In the genomic region with DNA sequence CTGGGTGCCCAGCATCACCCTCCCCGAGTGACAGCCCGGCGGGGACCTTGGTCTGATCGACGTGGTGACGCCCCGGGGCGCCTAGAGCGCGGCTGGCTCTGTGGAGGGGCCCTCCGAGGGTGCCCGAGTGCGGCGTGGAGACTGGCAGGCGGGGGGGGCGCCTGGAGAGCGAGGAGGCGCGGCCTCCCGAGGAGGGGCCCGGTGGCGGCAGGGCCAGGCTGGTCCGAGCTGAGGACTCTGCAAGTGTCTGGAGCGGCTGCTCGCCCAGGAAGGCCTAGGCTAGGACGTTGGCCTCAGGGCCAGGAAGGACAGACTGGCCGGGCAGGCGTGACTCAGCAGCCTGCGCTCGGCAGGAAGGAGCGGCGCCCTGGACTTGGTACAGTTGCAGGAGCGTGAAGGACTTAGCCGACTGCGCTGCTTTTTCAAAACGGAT, we compare ENCODE assay signal across 8 cellular contexts. TPM values are rescaled to one million over a fixed set of nuclear protein-coding genes. Genes with fewer than 3 reads are reported as not detected.
DNase-seq lines count a peak whose midpoint lies in the region; ATAC-seq and TF ChIP-seq lines count a peak whose summit lies in the region.

No MANE protein-coding gene starts in this region.

- no peak overlapping the region for H3K9ac ChIP-seq in SK-N-MC (ENCODE audit: insufficient read length)

- POLR2A ChIA-PET in A673 (lab: Charles Lee; ENCODE audit: low non-redundant PET), result no interaction called here

- peaks cover 28% of the 10 kb centered on the region for H3K27me3 ChIP-seq in A673 (replicated peaks; ENCODE audit: insufficient read depth, low read depth, low read length, poor library complexity)
- peaks cover 25% of the 10 kb centered on the region for H3K27me3 ChIP-seq in H7 (ENCODE audit: control insufficient read depth, insufficient read depth, low read length)
- no peaks in the 10 kb centered on the region for H3K27me3 ChIP-seq in heart left ventricle
- no peaks in the 10 kb centered on the region for H3K27me3 ChIP-seq in vagina

- H3K36me3 ChIP-seq in A673 (ENCODE audit: insufficient read depth, low read length, poor library complexity, severe bottlenecking) (no peaks in the 10 kb centered on the region), H7 (replicated peaks; ENCODE audit: control insufficient read depth, insufficient read depth, low read length) (peaks cover 1% of the 10 kb centered on the region), SK-N-MC (ENCODE audit: insufficient read depth, low read length) (no peaks in the 10 kb centered on the region), heart left ventricle (peaks cover 0 to 3% (median 0%) of the 10 kb centered on the region in 9 donors), vagina (no peaks in the 10 kb centered on the region)

- peak; percentile 12 to 67 (median 56) for ATAC-seq in heart left ventricle
- ATAC-seq in GM19467 (IDR thresholded peaks at IDR 0.05; ENCODE audit: unreplicated experiment), result no peak

- H3K4me3 ChIP-seq in A673 (ENCODE audit: low read depth, low read length, poor library complexity, severe bottlenecking) (peak overlapping the region; percentile 45), H7 (ENCODE audit: insufficient read depth, low read depth, low read length) (peak overlapping the region; percentile 92), SK-N-MC (peak overlapping the region; percentile 75; the same call in 1 of the 2 replicates), heart left ventricle (peak overlapping the region; percentile 64 to 95 (median 86)), vagina (peak overlapping the region; percentile 74 to 89)

- H3K9me3 ChIP-seq in A673 (ENCODE audit: low read depth, low read length, poor library complexity, severe bottlenecking) (no peaks in the 10 kb centered on the region), SK-N-MC (ENCODE audit: low read depth, low read length) (no peaks in the 10 kb centered on the region), heart left ventricle (no peaks in the 10 kb centered on the region), vagina (no peaks in the 10 kb centered on the region)

- intact Hi-C loops in A673 (cut with micrococcal nuclease; ENCODE audit: unreplicated experiment) (loop anchor here (10.0 kb wide), 2 partner anchors 179 to 319 kb away; no protein-coding TSS in a partner anchor), heart left ventricle (cut with DNase I) (loop anchor here in 9 of 10 donors (1.0 to 10.0 kb wide), 19 partner anchors 51 to 397 kb away; no protein-coding TSS in a partner anchor), vagina (cut with DNase I) (loop anchor here (10.0 kb wide), 1 partner anchor 399 kb away; no protein-coding TSS in a partner anchor)

- CTCF ChIA-PET in A673 (lab: Charles Lee), result no interaction called here

- peaks cover 32% of the 10 kb centered on the region for H3K4me1 ChIP-seq in A673 (ENCODE audit: insufficient read depth, low read length, poor library complexity, severe bottlenecking)
- H3K4me1 ChIP-seq in heart left ventricle, result peaks cover 6 to 48% (median 33%) of the 10 kb centered on the region in 12 donors
- H3K4me1 ChIP-seq in vagina, result peaks cover 34% of the 10 kb centered on the region

- no peak overlapping the region for H3K27ac ChIP-seq in A673 (ENCODE audit: low read depth, low read length, poor library complexity, severe bottlenecking)
- H3K27ac ChIP-seq in SK-N-MC, result no peak overlapping the region
- peak overlapping the region; percentile 87 to 98 (median 95) for H3K27ac ChIP-seq in heart left ventricle
- H3K27ac ChIP-seq in vagina, result peak overlapping the region; percentile 93

- peak; percentile 24 for DNase-seq in A673 (ENCODE audit: low spot score)
- DNase-seq in H7, result peak; percentile 82
- no peak for DNase-seq in SK-N-MC (ENCODE audit: low read depth, low spot score)
- peak in 52 of 58 donors; percentile 12 to 77 (median 54) for DNase-seq in anterior cingulate cortex (lab: John Stamatoyannopoulos, UW)
- peak; percentile 66 to 91 (median 87) for DNase-seq in heart left ventricle
- DNase-seq in occipital lobe (lab: John Stamatoyannopoulos, UW), result peak; percentile 45
- no peak for DNase-seq in vagina (ENCODE audit: extremely low spot score in 2 of 2)

- TF ChIP-seq POLR2A in heart left ventricle (IDR thresholded peaks at IDR 0.05) (peak in 1 of 2 donors; percentile 14), vagina (IDR thresholded peaks at IDR 0.05) (no peak)

- TF ChIP-seq CTCF in A673 (conservative IDR thresholded peaks at IDR 0.05; ENCODE audit: low read depth, low read length) (no peak), heart left ventricle (IDR thresholded peaks at IDR 0.05) (no peak), vagina (IDR thresholded peaks at IDR 0.05) (no peak)

- 2 to 10% (median 3%) methylated on average over 10 to 36 of the region's 36 CpGs for WGBS in heart left ventricle, 4 donors

- BruUV-seq in A673 (replicated peaks; lab: Mats Ljungman, UMichigan), result no TSS peak

RNA-seq across cellular contexts. Expression of a gene that starts 1.3 kb away (rescaled TPM):
- total RNA-seq in A673 (2021), result 0.39 and 0.98 TPM in 2 replicates
- 3.7 and 7.5 TPM in 2 replicates for total RNA-seq in H7 (2014; rRNA removed; shearing (Covaris generic))
- total RNA-seq in heart left ventricle, result 10 to 100 TPM in 8 of 9 donors, 1 to 10 TPM in 1; 9.9 to 45.5 (median 13.2) TPM
- 100 to 1,000 TPM in 1 of 2 donors, 10 to 100 TPM in 1; 37.3 to 118 TPM for polyA plus RNA-seq in heart left ventricle
- total RNA-seq in occipital lobe, result 5.6 TPM
- 16.2 TPM for total RNA-seq in vagina

Comparison
In these comparisons a context has a peak if more than half of its experiments do, and no peak if none do; other contexts are left out.
1. DNase-seq: peak in A673 (single experiment), H7 (single experiment), anterior cingulate cortex (52 of 58), heart left ventricle (5 of 5) and occipital lobe (single experiment); none in SK-N-MC (single experiment) and vagina (0 of 2).
2. H3K27ac ChIP-seq: peak in heart left ventricle (12 of 12) and vagina (single experiment); none in A673 (single experiment) and SK-N-MC (single experiment).
3. Peak in every context shown above with its lines, with median percentiles within 50 percentile points of each other: H3K4me3 ChIP-seq.